In the genomic region with DNA sequence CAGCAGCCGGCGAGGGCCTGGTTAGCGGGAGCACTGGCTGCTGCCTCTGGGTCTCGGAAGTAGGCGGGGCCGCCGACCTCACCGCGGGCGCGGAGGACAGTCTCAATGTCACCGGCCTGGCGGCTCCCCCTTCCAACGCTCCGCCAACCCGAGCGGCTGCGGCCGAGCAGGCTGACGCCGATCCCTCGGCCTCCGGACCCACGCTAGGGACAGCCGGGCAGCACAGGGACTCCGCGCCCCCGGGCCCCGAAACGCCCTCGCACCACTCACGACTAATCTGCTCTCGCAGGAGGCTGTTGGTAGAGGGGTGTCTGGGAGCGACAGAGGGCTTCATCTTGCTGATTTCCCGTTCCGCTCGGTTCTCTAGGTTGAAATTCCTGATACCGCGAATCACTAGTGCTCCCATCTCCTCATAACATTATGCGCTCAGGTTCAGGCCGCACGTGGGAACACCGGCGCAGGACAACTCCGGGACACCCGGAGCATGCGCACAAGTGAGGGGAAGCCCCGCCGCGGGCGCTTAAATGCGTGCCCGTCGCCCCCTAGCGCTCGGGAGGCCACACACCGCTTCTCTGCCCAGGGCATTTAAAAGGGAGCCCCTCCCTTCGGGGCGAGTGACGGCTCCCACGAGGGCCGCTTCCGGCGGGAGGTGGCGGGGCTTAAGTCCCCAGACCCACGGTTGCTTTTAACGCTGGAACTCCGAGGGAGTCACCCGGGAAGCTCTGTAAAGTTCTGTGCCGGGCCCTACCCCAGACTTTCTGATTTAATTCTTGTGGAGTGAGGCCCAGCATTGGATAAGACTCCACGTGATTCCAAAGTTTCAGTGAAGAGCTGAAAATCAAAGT, we compare ENCODE assay signal across 8 cellular contexts. TPM values are rescaled to one million over a fixed set of nuclear protein-coding genes. Genes with fewer than 3 reads are reported as not detected.
A peak's percentile ranks its signal among the peaks of the same experiment; 100 is the strongest.
DNase-seq lines count a peak whose midpoint lies in the region; ATAC-seq, FAIRE-seq and TF ChIP-seq lines count a peak whose summit lies in the region.

Gene NDUFAF4 (minus strand): TSS at position 496 of the 845 bp plus-strand sequence. CDS start 90 bp downstream, at position 406.

- H3K4me3 ChIP-seq in left ventricle myocardium inferior (peak within 1 kb of the TSS; percentile 88), psoas muscle (peak within 1 kb of the TSS; percentile 97)

- H3K27ac ChIP-seq in left ventricle myocardium inferior (replicated peaks) (peak within 1 kb of the TSS; percentile 97), psoas muscle (peak within 1 kb of the TSS; percentile 94)

- ATAC-seq in HG02884 (IDR thresholded peaks at IDR 0.05; ENCODE audit: unreplicated experiment) (peak; percentile 84), psoas muscle (peak; percentile 98 to 99 (median 99))

- H3K9me3 ChIP-seq in left ventricle myocardium inferior (replicated peaks) (no peaks in the 10 kb centered on the region), psoas muscle (no peaks in the 10 kb centered on the region)

- in situ Hi-C loops in GM13977 (cut with MboI; ENCODE audit: low pct_unique_long_range_greater_than_20kb, low sequenced_read_pairs, unreplicated experiment): loop anchor here (25.0 kb wide), 1 partner anchor 260 kb away; no protein-coding TSS in a partner anchor

- peaks cover 37% of the 10 kb centered on the region for H3K36me3 ChIP-seq in left ventricle myocardium inferior
- peaks cover 9 to 40% of the 10 kb centered on the region in 2 donors for H3K36me3 ChIP-seq in psoas muscle (ENCODE audit: insufficient read depth in 1 of 2, low read depth in 1 of 2)

- H3K27me3 ChIP-seq in left ventricle myocardium inferior (ENCODE audit: low read depth): no peaks in the 10 kb centered on the region
- H3K27me3 ChIP-seq in psoas muscle (ENCODE audit: insufficient read depth in 3 of 3, low read length in 2 of 3): no peaks in the 10 kb centered on the region

- no peak for FAIRE-seq in urothelium cell line (lab: Jason Lieb, UNC)

- TF ChIP-seq CTCF in GM13977 (IDR thresholded peaks at IDR 0.05; ENCODE audit: extremely low read depth, insufficient read depth, missing control alignments) (peak; percentile 97), left ventricle myocardium inferior (IDR thresholded peaks at IDR 0.05; ENCODE audit: borderline replicate concordance) (peak; percentile 97), psoas muscle (IDR thresholded peaks at IDR 0.05) (peak; percentile 91)

- H3K4me1 ChIP-seq in left ventricle myocardium inferior: peaks cover 64% of the 10 kb centered on the region
- peaks cover 31% of the 10 kb centered on the region for H3K4me1 ChIP-seq in psoas muscle

- 0 to 1% (median 0%) methylated on average over 70 to 71 of the region's 71 CpGs for WGBS in psoas muscle, 3 donors

- intact Hi-C loops in T-helper 1 cell treated with Interleukin-12 subunit alpha and Interleukin-12 subunit beta and Interleukin-4 antibody, amounts not matched to agents 30 ng/mL and 1 ng/mL, for 36 hours (cut with micrococcal nuclease): loop anchor here (1.0 kb wide), 11 partner anchors 12 to 1320 kb away; partner anchors contain the start of genes GPR63, KLHL32, MANEA and MMS22L
- intact Hi-C loops in left ventricle myocardium inferior (cut with micrococcal nuclease) (no loop called here), psoas muscle (cut with DNase I) (loop anchor here (5.0 to 10.0 kb wide), 7 partner anchors 155 to 497 kb away; partner anchors contain the start of genes MMS22L (in 1 of the 2) and UFL1 (in 1 of the 2))

- peak; percentile 91 for DNase-seq in GM13977 (ENCODE audit: low spot score)
- DNase-seq in NCI-H146 treated with DMSO at 0.1 percent for 48 hours (lab: John Stamatoyannopoulos, UW; ENCODE audit: unreplicated experiment): peak; percentile 90
- DNase-seq in amniotic stem cell (lab: John Stamatoyannopoulos, UW): peak; percentile 91
- DNase-seq in left ventricle myocardium inferior: peak; percentile 96
- DNase-seq in psoas muscle: peak; percentile 98
- DNase-seq in urothelium cell line (ENCODE audit: low spot score): peak; percentile 89

RNA-seq across cellular contexts. Expression of gene NDUFAF4, which starts in this region (rescaled TPM):
- total RNA-seq in T-helper 1 cell treated with Interleukin-12 subunit alpha and Interleukin-12 subunit beta and Interleukin-4 antibody, amounts not matched to agents 30 ng/mL and 1 ng/mL, for 36 hours: 31.5 and 34.2 TPM in 2 replicates
- 97.1 TPM for total RNA-seq in left ventricle myocardium inferior
- total RNA-seq in psoas muscle: 100 to 1,000 TPM in 1 of 4 donors, 10 to 100 TPM in 3; 61.3 to 113 (median 79.7) TPM
- polyA plus RNA-seq in psoas muscle: 100 to 1,000 TPM in 1 of 3 donors, 10 to 100 TPM in 2; 67.9 to 130 (median 75.7) TPM

Comparison
In these comparisons a context has a peak if more than half of its experiments do, and no peak if none do; other contexts are left out.
1. Peak in every context shown above with its lines: DNase-seq, ATAC-seq, H3K4me3 ChIP-seq and H3K27ac ChIP-seq.